Comparison of ENCODE assay signal across 26 cellular contexts in the genomic region with DNA sequence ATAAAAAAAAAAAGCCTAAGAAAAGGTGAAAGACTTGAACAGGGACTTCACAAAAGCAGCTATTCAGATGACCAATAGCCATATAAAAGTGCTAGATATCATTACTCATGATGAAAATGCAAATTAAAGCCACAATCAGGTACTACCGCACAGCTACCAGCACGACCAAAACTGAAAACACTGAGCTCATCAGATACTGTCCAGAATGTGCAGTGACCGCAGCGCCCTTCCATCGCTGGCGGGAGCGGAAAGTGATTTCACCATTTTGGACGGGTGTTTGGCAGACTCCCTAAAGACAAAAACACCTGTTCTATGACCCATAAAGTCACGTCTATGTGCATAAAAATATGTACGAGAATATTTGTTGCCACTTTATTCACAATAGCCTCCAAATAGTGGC.
"Had no signal": no experiment of that assay in that cellular context is flagged by ENCODE, and none has a peak within 500 bp of the region (broad histone marks: within the 10 kb centered on the region; RNA-seq: fewer than 3 reads in every experiment).

No MANE protein-coding gene starts in this region.

- H3K4me3 ChIP-seq: gastroesophageal sphincter, hepatocyte, left ventricle myocardium inferior, lung, mucosa of descending colon, suprapubic skin, tibial artery had no signal

- H3K27ac ChIP-seq: gastroesophageal sphincter, hepatocyte, left ventricle myocardium inferior, suprapubic skin, tibial artery had no signal

- H3K4me1 ChIP-seq: gastroesophageal sphincter, left ventricle myocardium inferior, suprapubic skin, tibial artery had no signal

- DNase-seq: activated CD4-positive, alpha-beta memory T cell treated with anti-CD3 and anti-CD28 coated beads, Interleukin-2, amount 10 ng/mL, durations not matched to agents 7 days and 5 days; activated CD4-positive, alpha-beta T cell treated with anti-CD3 and anti-CD28 coated beads for 1 hour; activated CD4-positive, alpha-beta T cell treated with anti-CD3 and anti-CD28 coated beads, Interleukin-2, amount 10 ng/mL, durations not matched to agents 7 days and 5 days; activated CD8-positive, alpha-beta memory T cell treated with anti-CD3 and anti-CD28 coated beads, Interleukin-2, amount 50 U/mL, for 48 hours; activated gamma-delta T cell treated with Interleukin-2 at 50 U/mL for 16 hours; activated naive CD8-positive, alpha-beta T cell treated with anti-CD3 and anti-CD28 coated beads, Interleukin-2, amount 50 U/mL, for 24 hours; activated T-cell treated with anti-CD3 and anti-CD28 coated beads, Interleukin-2, amount 50 U/mL, for 24 hours; amygdala; caudate nucleus; islet precursor cell; left ventricle myocardium inferior; mesendoderm; mucosa of descending colon; small intestine; stimulated activated naive CD4-positive, alpha-beta T cell; T1000; tibial artery had no signal

- H3K4me2 ChIP-seq: hepatocyte had no signal

- H3K4me3 Mint-ChIP-seq: activated CD4-positive, alpha-beta memory T cell treated with anti-CD3 and anti-CD28 coated beads, Interleukin-2, amount 10 ng/mL, durations not matched to agents 7 days and 5 days; activated CD4-positive, alpha-beta T cell treated with anti-CD3 and anti-CD28 coated beads, Interleukin-2, amount 10 ng/mL, durations not matched to agents 7 days and 5 days; activated naive CD4-positive, alpha-beta T cell treated with anti-CD3 and anti-CD28 coated beads, Interleukin-2, amount 50 U/mL, for 24 hours; activated naive CD8-positive, alpha-beta T cell treated with anti-CD3 and anti-CD28 coated beads, Interleukin-2, amount 50 U/mL, for 24 hours; activated T-cell treated with anti-CD3 and anti-CD28 coated beads, Interleukin-2, amount 50 U/mL, for 24 hours; natural killer cell treated with Interleukin-12 subunit alpha and Interleukin-12 subunit beta and Interleukin-15 and Interleukin-18, amount 100 ng/mL, for 72 hours; WTC11 had no signal

- H3K27me3 Mint-ChIP-seq: progenitor cell of endocrine pancreas had no signal

- H3K27ac Mint-ChIP-seq: activated CD4-positive, alpha-beta memory T cell treated with anti-CD3 and anti-CD28 coated beads, Interleukin-2, amount 10 ng/mL, durations not matched to agents 7 days and 5 days; activated CD4-positive, alpha-beta T cell treated with anti-CD3 and anti-CD28 coated beads, Interleukin-2, amount 10 ng/mL, durations not matched to agents 7 days and 5 days; activated naive CD4-positive, alpha-beta T cell treated with anti-CD3 and anti-CD28 coated beads, Interleukin-2, amount 50 U/mL, for 24 hours; activated naive CD8-positive, alpha-beta T cell treated with anti-CD3 and anti-CD28 coated beads, Interleukin-2, amount 50 U/mL, for 24 hours; activated T-cell treated with anti-CD3 and anti-CD28 coated beads, Interleukin-2, amount 50 U/mL, for 24 hours; natural killer cell treated with Interleukin-12 subunit alpha and Interleukin-12 subunit beta and Interleukin-15 and Interleukin-18, amount 100 ng/mL, for 72 hours; progenitor cell of endocrine pancreas; WTC11 had no signal

- H3K27me3 ChIP-seq: hepatocyte had no signal

- H2AFZ ChIP-seq: hepatocyte had no signal

- H3K4me1 Mint-ChIP-seq: activated CD4-positive, alpha-beta T cell treated with anti-CD3 and anti-CD28 coated beads, Interleukin-2, amount 10 ng/mL, durations not matched to agents 7 days and 5 days; activated naive CD4-positive, alpha-beta T cell treated with anti-CD3 and anti-CD28 coated beads, Interleukin-2, amount 50 U/mL, for 24 hours; activated naive CD8-positive, alpha-beta T cell treated with anti-CD3 and anti-CD28 coated beads, Interleukin-2, amount 50 U/mL, for 24 hours had no signal

- ATAC-seq: activated naive CD8-positive, alpha-beta T cell treated with anti-CD3 and anti-CD28 coated beads, Interleukin-2, amount 50 U/mL, for 24 hours; gastroesophageal sphincter; mucosa of descending colon; natural killer cell treated with Interleukin-12 subunit alpha and Interleukin-12 subunit beta and Interleukin-15 and Interleukin-18, amount 100 ng/mL, for 72 hours; sciatic nerve; WTC11 had no signal

- H3K79me2 ChIP-seq: hepatocyte had no signal

- H3K36me3 ChIP-seq: gastroesophageal sphincter, left ventricle myocardium inferior, suprapubic skin, tibial artery had no signal
